Comparison of ENCODE assay signal across 1 cellular context in genomic region chrX:13125188-13125587, GRCh38.
TF ChIP-seq lines count a peak whose summit lies in the region.

No MANE protein-coding gene starts in this region.

TF ChIP-seq in endothelial cell of umbilical vein, 7 proteins besides CTCF, POLR2A, EP300 and RAD21:
- no peak for TF ChIP-seq GATA2 (IDR thresholded peaks at IDR 0.05; ENCODE audit: insufficient read depth, insufficient read length, low read depth, low read length)
- TF ChIP-seq FOS (IDR thresholded peaks at IDR 0.05; ENCODE audit: borderline replicate concordance, insufficient read depth, low read length): no peak
- TF ChIP-seq EZH2 (IDR thresholded peaks at IDR 0.05; ENCODE audit: borderline replicate concordance, low read depth, low read length, severe bottlenecking): no peak
- no peak for TF ChIP-seq JUN (IDR thresholded peaks at IDR 0.05; ENCODE audit: borderline replicate concordance, insufficient read depth, insufficient read length, low read depth)
- no peak for TF ChIP-seq POLR2AphosphoS5 (IDR thresholded peaks at IDR 0.05; ENCODE audit: insufficient read depth, low read depth, low read length)
- no peak for TF ChIP-seq MAX (IDR thresholded peaks at IDR 0.05; ENCODE audit: insufficient read depth, insufficient read length)
- TF ChIP-seq MYC (IDR thresholded peaks at IDR 0.05; ENCODE audit: low read depth, low read length): no peak
